Comparison of ENCODE assay signal across 9 cellular contexts in genomic region chr17:82274134-82275020, GRCh38. TPM values are rescaled to one million over a fixed set of nuclear protein-coding genes. Genes with fewer than 3 reads are reported as not detected.
DNase-seq lines count a peak whose midpoint lies in the region; ATAC-seq, FAIRE-seq and TF ChIP-seq lines count a peak whose summit lies in the region.
"Had no signal": no experiment of that assay in that cellular context is flagged by ENCODE, and none has a peak within 500 bp of the region (broad histone marks: within the 10 kb centered on the region; RNA-seq: fewer than 3 reads in every experiment).

No MANE protein-coding gene starts in this region.

- no peak overlapping the region for H2BK15ac ChIP-seq in mesenchymal stem cell (ENCODE audit: low read depth, poor library complexity, severe bottlenecking)

- no peaks in the 10 kb centered on the region for H3K9me3 Mint-ChIP-seq in activated naive CD4-positive, alpha-beta T cell treated with anti-CD3 and anti-CD28 coated beads, Interleukin-2, amount 10 ng/mL, durations not matched to agents 7 days and 5 days

- H3K4me3 Mint-ChIP-seq in activated naive CD4-positive, alpha-beta T cell treated with anti-CD3 and anti-CD28 coated beads, Interleukin-2, amount 10 ng/mL, durations not matched to agents 7 days and 5 days, result no peak overlapping the region

- no peak for DNase-seq in activated naive CD4-positive, alpha-beta T cell treated with anti-CD3 and anti-CD28 coated beads, Interleukin-2, amount 10 ng/mL, durations not matched to agents 7 days and 5 days
- DNase-seq in activated naive CD4-positive, alpha-beta T cell treated with anti-CD3 and anti-CD28 coated beads, Interleukin-2, amount 50 U/mL, for 16 hours, result no peak
- DNase-seq in body of pancreas, result no peak
- no peak for DNase-seq in mesenchymal stem cell
- no peak for DNase-seq in tibial nerve (ENCODE audit: low spot score in 2 of 2)
- DNase-seq in cerebellar nuclear complex (lab: John Stamatoyannopoulos, UW), result no peak
- no peak for DNase-seq in GM12892 (ENCODE audit: insufficient read length)

- no peaks in the 10 kb centered on the region for H3K36me3 ChIP-seq in body of pancreas (replicated peaks in 1 of 2; ENCODE audit: insufficient read depth in 1 of 2, low read depth in 2 of 2)
- H3K36me3 ChIP-seq in mesenchymal stem cell (ENCODE audit: control insufficient read depth in 1 of 2, insufficient read depth in 2 of 2, low read depth in 1 of 2, low read length in 2 of 2), result peaks cover 31 to 32% of the 10 kb centered on the region in 2 experiments
- peaks cover 0 to 38% (median 10%) of the 10 kb centered on the region in 3 donors for H3K36me3 ChIP-seq in tibial nerve

- H3K27me3 ChIP-seq in body of pancreas (no peaks in the 10 kb centered on the region), mesenchymal stem cell (ENCODE audit: control insufficient read depth in 1 of 2, insufficient read depth in 1 of 2, low read length in 2 of 2) (no peaks in the 10 kb centered on the region), tibial nerve (no peaks in the 10 kb centered on the region)

- H3K23ac ChIP-seq in mesenchymal stem cell (ENCODE audit: low read length in 2 of 2), result no peak overlapping the region

- peak overlapping the region; percentile 74 for H3K27ac Mint-ChIP-seq in activated naive CD4-positive, alpha-beta T cell treated with anti-CD3 and anti-CD28 coated beads, Interleukin-2, amount 10 ng/mL, durations not matched to agents 7 days and 5 days

- no peak for TF ChIP-seq EP300 in tibial nerve (IDR thresholded peaks at IDR 0.05)

- H3K9me3 ChIP-seq in body of pancreas (no peaks in the 10 kb centered on the region), mesenchymal stem cell (ENCODE audit: control insufficient read depth, low read length) (no peaks in the 10 kb centered on the region), tibial nerve (no peaks in the 10 kb centered on the region)

- H3K4me2 ChIP-seq in mesenchymal stem cell (ENCODE audit: low read length, poor library complexity, severe bottlenecking), result peak overlapping the region; percentile 60

- H2AK5ac ChIP-seq in mesenchymal stem cell (ENCODE audit: low read length, severe bottlenecking), result no peak overlapping the region

- intact Hi-C loops in body of pancreas (cut with DNase I), result no loop called here

- no peak overlapping the region for H2BK120ac ChIP-seq in mesenchymal stem cell (ENCODE audit: low read depth, low read length)

- H2AFZ ChIP-seq in mesenchymal stem cell (ENCODE audit: low read depth, low read length), result peak overlapping the region; percentile 49

- H3K9ac ChIP-seq in mesenchymal stem cell (ENCODE audit: low read length), result peak overlapping the region; percentile 89

- TF ChIP-seq POLR2A in body of pancreas (IDR thresholded peaks at IDR 0.05) (no peak), tibial nerve (IDR thresholded peaks at IDR 0.05) (no peak), GM18505 (IDR thresholded peaks at IDR 0.05; ENCODE audit: borderline replicate concordance, extremely low read depth, insufficient read depth, insufficient read length) (no peak), GM12892 (IDR thresholded peaks at IDR 0.05; ENCODE audit: low read depth, low read length) (no peak)

- 45 to 63% methylated on average over 5 to 23 of the region's 27 CpGs for WGBS in body of pancreas, 2 donors
- WGBS in mesenchymal stem cell, result 88% methylated on average over 27 of the region's 27 CpGs
- WGBS in tibial nerve, 2 donors, result 69 to 70% methylated on average over 26 to 27 of the region's 27 CpGs

- peaks cover 34% of the 10 kb centered on the region for H3K4me1 Mint-ChIP-seq in activated naive CD4-positive, alpha-beta T cell treated with anti-CD3 and anti-CD28 coated beads, Interleukin-2, amount 10 ng/mL, durations not matched to agents 7 days and 5 days

- H3K27ac ChIP-seq in body of pancreas (peak overlapping the region; percentile 93 to 100 (median 98)), mesenchymal stem cell (ENCODE audit: low read length, poor library complexity, severe bottlenecking) (no peak overlapping the region), tibial nerve (peak overlapping the region; percentile 94 to 100 (median 99))

- H3K18ac ChIP-seq in mesenchymal stem cell (ENCODE audit: low read depth in 1 of 2, low read length in 2 of 2), result peak overlapping the region in 1 of 2 experiments; percentile 14

- no peak overlapping the region for H3K14ac ChIP-seq in mesenchymal stem cell (ENCODE audit: low read length in 2 of 2)

- peak overlapping the region; percentile 72 for H4K91ac ChIP-seq in mesenchymal stem cell (ENCODE audit: low read length)

- no peak overlapping the region for H2BK5ac ChIP-seq in mesenchymal stem cell (ENCODE audit: low read depth, low read length, poor library complexity, severe bottlenecking)

- H3K4me3 ChIP-seq in body of pancreas (no peak overlapping the region), mesenchymal stem cell (ENCODE audit: insufficient read depth in 1 of 2, low read depth in 1 of 2, low read length in 2 of 2) (peak overlapping the region; percentile 48 to 93), tibial nerve (peak overlapping the region; percentile 80 to 98 (median 88))

- no peak for FAIRE-seq in GM12892 (lab: Jason Lieb, UNC)

- H3K79me1 ChIP-seq in mesenchymal stem cell (replicated peaks; ENCODE audit: low read length, poor library complexity, severe bottlenecking), result peaks cover 8% of the 10 kb centered on the region

- H3K27me3 Mint-ChIP-seq in activated naive CD4-positive, alpha-beta T cell treated with anti-CD3 and anti-CD28 coated beads, Interleukin-2, amount 10 ng/mL, durations not matched to agents 7 days and 5 days, result peaks cover 44% of the 10 kb centered on the region

- peaks cover 29% of the 10 kb centered on the region for H3K36me3 Mint-ChIP-seq in activated naive CD4-positive, alpha-beta T cell treated with anti-CD3 and anti-CD28 coated beads, Interleukin-2, amount 10 ng/mL, durations not matched to agents 7 days and 5 days

- CTCF ChIA-PET in activated naive CD4-positive, alpha-beta T cell treated with anti-CD3 and anti-CD28 coated beads, Interleukin-2, amount 10 ng/mL, durations not matched to agents 7 days and 5 days (lab: Charles Lee), result interaction anchor here (1.5 kb wide), 1 partner anchor 28 kb away, joined by 3 read pairs; no protein-coding TSS in a partner anchor

- peak overlapping the region; percentile 82 for H4K8ac ChIP-seq in mesenchymal stem cell (ENCODE audit: low read length)

- ATAC-seq in body of pancreas, result no peak
- ATAC-seq in GM18505 (IDR thresholded peaks at IDR 0.05; ENCODE audit: unreplicated experiment), result no peak

- no peak overlapping the region for H2BK12ac ChIP-seq in mesenchymal stem cell (ENCODE audit: low read length in 2 of 2)

- TF ChIP-seq CTCF in body of pancreas (IDR thresholded peaks at IDR 0.05) (no peak), tibial nerve (IDR thresholded peaks at IDR 0.05) (no peak)

- peaks cover 62% of the 10 kb centered on the region for H3K4me1 ChIP-seq in body of pancreas
- peaks cover 25% of the 10 kb centered on the region for H3K4me1 ChIP-seq in mesenchymal stem cell (ENCODE audit: control insufficient read depth, insufficient read depth, low read depth, low read length)
- H3K4me1 ChIP-seq in tibial nerve, result peaks cover 0 to 48% (median 32%) of the 10 kb centered on the region in 4 donors

- peak overlapping the region in 1 of 2 experiments; percentile 88 for H3K4ac ChIP-seq in mesenchymal stem cell (ENCODE audit: low read depth in 1 of 2, low read length in 2 of 2)

RNA-seq across cellular contexts. Expression of gene CSNK1D, which starts 0.9 kb away (rescaled TPM):
- 100 to 1,000 TPM in 1 of 2 donors, 10 to 100 TPM in 1; 37.6 to 116 TPM for total RNA-seq in body of pancreas
- polyA plus RNA-seq in mesenchymal stem cell (2013, experiment 1 of 2), result 100 TPM
- 98.8 TPM for polyA plus RNA-seq in mesenchymal stem cell (2013, experiment 2 of 2)
- 100 to 1,000 TPM in 3 of 4 donors, 10 to 100 TPM in 1; 93.9 to 160 (median 124) TPM for total RNA-seq in tibial nerve
- polyA plus RNA-seq in GM12892 (2012; ENCODE audit: missing spikeins), result 52.3 TPM

RNA-seq across cellular contexts. Expression of gene CD7, which starts 43.0 kb away (rescaled TPM):
- total RNA-seq in body of pancreas, result not detected
- polyA plus RNA-seq in mesenchymal stem cell (2013, experiment 1 of 2), result 0.03 TPM
- 0.12 TPM for polyA plus RNA-seq in mesenchymal stem cell (2013, experiment 2 of 2)
- under 1 TPM in 2 of 4 donors, not detected in 2; 0.63 to 0.90 TPM for total RNA-seq in tibial nerve
- not detected for polyA plus RNA-seq in GM12892 (2012; ENCODE audit: missing spikeins)
- total RNA-seq: glomerular endothelial cell had no signal

RNA-seq across cellular contexts. Expression of gene SLC16A3, which starts 45.5 kb away (rescaled TPM):
- total RNA-seq in body of pancreas (1 to 10 TPM; 2.0 to 5.4 TPM), tibial nerve (10 to 100 TPM; 10.5 to 36.0 (median 21.4) TPM)
- polyA plus RNA-seq in mesenchymal stem cell (2013, experiment 1 of 2), result 217 TPM
- 200 TPM for polyA plus RNA-seq in mesenchymal stem cell (2013, experiment 2 of 2)
- 56.1 TPM for polyA plus RNA-seq in GM12892 (2012; ENCODE audit: missing spikeins)

RNA-seq across cellular contexts. Expression of gene SECTM1, which starts 59.2 kb away (rescaled TPM):
- total RNA-seq in body of pancreas (1 to 10 TPM; 5.4 to 6.3 TPM), tibial nerve (10 to 100 TPM in 3 of 4 donors, 1 to 10 TPM in 1; 6.9 to 12.6 (median 11.3) TPM)
- 3.1 TPM for polyA plus RNA-seq in mesenchymal stem cell (2013, experiment 1 of 2)
- 3.2 TPM for polyA plus RNA-seq in mesenchymal stem cell (2013, experiment 2 of 2)
- polyA plus RNA-seq in GM12892 (2012; ENCODE audit: missing spikeins), result not detected

Comparison
In these comparisons a context has a peak if more than half of its experiments do, and no peak if none do; other contexts are left out.
1. H3K4me3 ChIP-seq: peak in mesenchymal stem cell (2 of 2) and tibial nerve (4 of 4); none in body of pancreas (0 of 2).